In the genomic region with DNA sequence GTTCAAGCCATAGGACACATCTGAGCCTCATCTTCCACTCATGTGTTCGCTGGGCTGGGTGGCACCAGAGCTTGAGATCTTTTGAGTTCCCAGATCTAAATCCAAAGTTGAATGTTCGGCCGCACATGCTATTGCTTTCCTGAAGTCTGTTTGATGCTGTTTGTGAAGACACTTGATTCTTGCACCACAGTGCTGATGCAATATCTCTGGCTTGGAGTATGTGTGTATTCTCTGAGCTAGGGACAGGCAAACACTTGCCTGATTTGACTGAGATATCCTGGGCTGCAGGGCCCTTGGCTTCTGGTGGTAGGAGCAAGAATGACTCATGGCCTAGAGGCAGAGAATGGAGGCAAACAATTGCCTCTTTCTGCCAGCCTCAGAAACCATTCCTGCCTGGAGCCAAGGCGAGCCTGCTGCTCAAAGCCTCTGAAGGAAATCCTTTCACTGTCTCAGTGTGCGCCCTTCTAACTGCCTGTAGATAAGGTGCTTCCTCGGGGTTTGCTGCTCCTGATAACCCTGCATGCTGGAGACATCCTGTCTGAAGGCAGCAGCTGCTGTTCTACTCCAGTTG, we compare ENCODE assay signal across 8 cellular contexts.
A peak's percentile ranks its signal among the peaks of the same experiment; 100 is the strongest.
DNase-seq lines count a peak whose midpoint lies in the region; ATAC-seq lines count a peak whose summit lies in the region.

No MANE protein-coding gene starts in this region.

- peak; percentile 94 for DNase-seq in ELF-1 (ENCODE audit: low read depth, low spot score)
- DNase-seq in SIG-M5 (lab: John Stamatoyannopoulos, UW) = peak; percentile 31
- peak; percentile 97 for DNase-seq in foreskin melanocyte
- peak; percentile 90 for DNase-seq in renal cortical epithelial cell (ENCODE audit: low read depth)

- ATAC-seq in HG03025 (IDR thresholded peaks at IDR 0.05; ENCODE audit: low FRiP score, unreplicated experiment) = no peak
- no peak for ATAC-seq in HG03432 (IDR thresholded peaks at IDR 0.05; ENCODE audit: unreplicated experiment)
- ATAC-seq in HG02885 (IDR thresholded peaks at IDR 0.05; ENCODE audit: poor library complexity, unreplicated experiment) = no peak
- no peak for ATAC-seq in HG02571 (IDR thresholded peaks at IDR 0.05; ENCODE audit: unreplicated experiment)

Comparison
In these comparisons a context has a peak if more than half of its experiments do, and no peak if none do; other contexts are left out.
1. DNase-seq: peak in every context shown above with its lines; median percentile 97 in foreskin melanocyte; 94 in ELF-1; 90 in renal cortical epithelial cell; 31 in SIG-M5.